Comparison of ENCODE assay signal across 18 cellular contexts in genomic region chr9:126497673-126498255, GRCh38.
"Had no signal": no experiment of that assay in that cellular context is flagged by ENCODE, and none has a peak within 500 bp of the region (broad histone marks: within the 10 kb centered on the region; RNA-seq: fewer than 3 reads in every experiment).

No MANE protein-coding gene starts in this region.

- ATAC-seq: gastroesophageal sphincter, right cardiac atrium, T-cell had no signal

- H3K36me3 Mint-ChIP-seq: activated naive CD4-positive, alpha-beta T cell treated with anti-CD3 and anti-CD28 coated beads, Interleukin-2, amount 10 ng/mL, durations not matched to agents 7 days and 5 days; naive B cell; T-cell had no signal

- H3K27ac ChIP-seq: coronary artery, epithelial cell of prostate, gastroesophageal sphincter had no signal

- H3K9me3 ChIP-seq: gastroesophageal sphincter had no signal

- H3K9me3 Mint-ChIP-seq: activated CD4-positive, alpha-beta T cell treated with anti-CD3 and anti-CD28 coated beads, Interleukin-2, amount 10 ng/mL, durations not matched to agents 7 days and 5 days; activated naive CD4-positive, alpha-beta T cell treated with anti-CD3 and anti-CD28 coated beads, Interleukin-2, amount 10 ng/mL, durations not matched to agents 7 days and 5 days; activated T-helper 2 cell treated with anti-CD3 and anti-CD28 coated beads, Interferon-gamma antibody, Interleukin-2, Interleukin-4, amounts not matched to agents 10 μg/mL and 5 μg/mL and 100 μg/mL, durations not matched to agents 14 hours and 24 hours and 36 hours; T-cell had no signal

- H3K4me3 ChIP-seq: coronary artery, gastroesophageal sphincter, smooth muscle cell had no signal

- H3K27me3 ChIP-seq: gastroesophageal sphincter had no signal

- DNase-seq: activated CD4-positive, alpha-beta T cell treated with anti-CD3 and anti-CD28 coated beads, Interleukin-2, amount 10 ng/mL, durations not matched to agents 7 days and 5 days; activated CD4-positive, CD25-positive, alpha-beta regulatory T cell; activated naive CD4-positive, alpha-beta T cell treated with anti-CD3 and anti-CD28 coated beads, Interleukin-2, amount 10 ng/mL, durations not matched to agents 7 days and 5 days; activated T-cell treated with anti-CD3 and anti-CD28 coated beads for 4 hours; caudate nucleus; effector CD8-positive, alpha-beta T cell; naive B cell; right cardiac atrium; stimulated activated naive CD4-positive, alpha-beta T cell; T-cell; T1000; trophoblast cell had no signal

- H3K4me3 Mint-ChIP-seq: activated CD4-positive, alpha-beta T cell treated with anti-CD3 and anti-CD28 coated beads, Interleukin-2, amount 10 ng/mL, durations not matched to agents 7 days and 5 days; activated naive CD4-positive, alpha-beta T cell treated with anti-CD3 and anti-CD28 coated beads, Interleukin-2, amount 10 ng/mL, durations not matched to agents 7 days and 5 days; T-cell had no signal

- H3K4me2 ChIP-seq: smooth muscle cell had no signal

- H3K27ac Mint-ChIP-seq: activated CD4-positive, alpha-beta T cell treated with anti-CD3 and anti-CD28 coated beads, Interleukin-2, amount 10 ng/mL, durations not matched to agents 7 days and 5 days; activated naive CD4-positive, alpha-beta T cell treated with anti-CD3 and anti-CD28 coated beads, Interleukin-2, amount 10 ng/mL, durations not matched to agents 7 days and 5 days; activated T-helper 2 cell treated with anti-CD3 and anti-CD28 coated beads, Interferon-gamma antibody, Interleukin-2, Interleukin-4, amounts not matched to agents 10 μg/mL and 5 μg/mL and 100 μg/mL, durations not matched to agents 14 hours and 24 hours and 36 hours; progenitor cell of endocrine pancreas; T-cell had no signal
